In genomic region chr6:18478610-18479009, GRCh38 we compare ENCODE assay signal across 19 cellular contexts.
DNase-seq lines count a peak whose midpoint lies in the region; ATAC-seq, FAIRE-seq and TF ChIP-seq lines count a peak whose summit lies in the region.
"Had no signal": no experiment of that assay in that cellular context is flagged by ENCODE, and none has a peak within 500 bp of the region (broad histone marks: within the 10 kb centered on the region; RNA-seq: fewer than 3 reads in every experiment).

No MANE protein-coding gene starts in this region.

- no CpG with 5 or more reads among the region's 1 CpG for WGBS in IMR-90 (ENCODE audit: extremely low coverage in 2 of 2, insufficient read length in 1 of 2), 2 experiments
- 47% methylated on average over 1 of the region's 1 CpG for WGBS in pancreas, 2 donors

- no TSS peak for BruUV-seq in IMR-90 (replicated peaks; lab: Mats Ljungman, UMichigan)

- peaks cover 3% of the 10 kb centered on the region; the same call in 1 of the 2 replicates for H3K9me1 ChIP-seq in IMR-90 (ENCODE audit: insufficient read depth, low read length)

- ATAC-seq in IMR-90 (ENCODE audit: low read depth) (no peak), pancreas (no peak)
- no peak for ATAC-seq in activated CD4-positive, CD25-positive, alpha-beta regulatory T cell treated with anti-CD3 and anti-CD28 coated beads, Interleukin-2, amount 50 U/mL, for 24 hours
- ATAC-seq: HCT116 had no signal

- H3K27me3 Mint-ChIP-seq in dendritic cell treated with granulocyte-macrophage colony-stimulating factor and Interleukin-4, amounts not matched to agents 40 ng/mL and 50 ng/mL, for 4 days, result no peaks in the 10 kb centered on the region
- H3K27me3 Mint-ChIP-seq: IgD-negative memory B cell had no signal

- H4K8ac ChIP-seq in IMR-90 (ENCODE audit: low read depth in 2 of 2, low read length in 2 of 2), result no peak overlapping the region

- peaks cover 64% of the 10 kb centered on the region for H3K4me1 Mint-ChIP-seq in dendritic cell treated with granulocyte-macrophage colony-stimulating factor and Interleukin-4, amounts not matched to agents 40 ng/mL and 50 ng/mL, for 4 days (ENCODE audit: low read depth)
- H3K4me1 Mint-ChIP-seq: CD4-positive, alpha-beta memory T cell had no signal

- FAIRE-seq in G401.6 (lab: Jason Lieb, UNC) (peak; percentile 6), pancreas (lab: Jason Lieb, UNC) (peak; percentile 54), D721Med (lab: Jason Lieb, UNC) (no peak)
- FAIRE-seq: GM12892, GM18507, HTR-8/SVneo had no signal

- no peak overlapping the region for H3K4me2 ChIP-seq in IMR-90 (ENCODE audit: low read depth, low read length)
- H3K4me2 ChIP-seq: BLaER1 had no signal

- in situ Hi-C loops in IMR-90 (cut with MboI; ENCODE audit: low sequenced_read_pairs), result no loop called here

- DNase-seq in IMR-90, result no peak
- DNase-seq in pancreas, result no peak
- DNase-seq in D721Med (ENCODE audit: insufficient read length, low spot score), result no peak
- no peak for DNase-seq in DMS 273 (lab: John Stamatoyannopoulos, UW; ENCODE audit: unreplicated experiment)
- DNase-seq: 8988T; Calu3; CD4-positive, alpha-beta memory T cell; GDM1; GOT3; H7 had no signal

- CTCF ChIA-PET in IMR-90 (lab: Yijun Ruan, JAX), result interaction anchor here (0.5 kb wide), 1 partner anchor 100 kb away, joined by 3 read pairs; no protein-coding TSS in a partner anchor

- H3K14ac ChIP-seq in IMR-90 (replicated peaks; ENCODE audit: low read depth, low read length), result no peak overlapping the region

- H2AK9ac ChIP-seq in IMR-90 (replicated peaks; ENCODE audit: low read depth, low read length, poor library complexity), result no peak overlapping the region

- no peak overlapping the region for H3K56ac ChIP-seq in IMR-90 (ENCODE audit: extremely low read depth, insufficient read depth, low read length)

- no peak for TF ChIP-seq RAD21 in IMR-90 (IDR thresholded peaks at IDR 0.05; ENCODE audit: low read length)

- TF ChIP-seq POLR2A in IMR-90 (IDR thresholded peaks at IDR 0.05; ENCODE audit: low read depth, low read length), result no peak

- H4K5ac ChIP-seq in IMR-90 (ENCODE audit: low read depth, low read length), result no peak overlapping the region

- no peak overlapping the region for H2AFZ ChIP-seq in IMR-90 (replicated peaks; ENCODE audit: low read length, poor library complexity)

- H3K4me1 ChIP-seq in IMR-90 (ENCODE audit: control insufficient read depth, insufficient read depth, low read length), result no peaks in the 10 kb centered on the region
- H3K4me1 ChIP-seq in pancreas, result no peaks in the 10 kb centered on the region

- no peak overlapping the region for H3K4me3 Mint-ChIP-seq in dendritic cell treated with granulocyte-macrophage colony-stimulating factor and Interleukin-4, amounts not matched to agents 40 ng/mL and 50 ng/mL, for 4 days
- H3K4me3 Mint-ChIP-seq: CD4-positive, alpha-beta memory T cell had no signal

- dilution Hi-C loops in IMR-90 (cut with HindIII; ENCODE audit: low sequenced_read_pairs, unreplicated experiment), result no loop called here

- no peaks in the 10 kb centered on the region for H4K20me1 ChIP-seq in IMR-90 (ENCODE audit: insufficient read depth, low read length)
- H4K20me1 ChIP-seq: BLaER1 had no signal

- H3K27me3 ChIP-seq in IMR-90 (ENCODE audit: control insufficient read depth, insufficient read depth, low read length) (peaks cover 4% of the 10 kb centered on the region), pancreas (no peaks in the 10 kb centered on the region)
- H3K27me3 ChIP-seq: BLaER1 had no signal

- no peak overlapping the region for H2AK5ac ChIP-seq in IMR-90 (ENCODE audit: low read depth, low read length)

- no peak overlapping the region for H2BK20ac ChIP-seq in IMR-90 (ENCODE audit: low read depth, low read length)

- no peaks in the 10 kb centered on the region for H3K79me1 ChIP-seq in IMR-90 (ENCODE audit: low read depth in 1 of 2, low read length in 2 of 2)

- H3K36me3 Mint-ChIP-seq in dendritic cell treated with granulocyte-macrophage colony-stimulating factor and Interleukin-4, amounts not matched to agents 40 ng/mL and 50 ng/mL, for 4 days (ENCODE audit: low read depth), result no peaks in the 10 kb centered on the region
- H3K36me3 Mint-ChIP-seq: CD4-positive, alpha-beta memory T cell had no signal

- H3K27ac Mint-ChIP-seq in dendritic cell treated with granulocyte-macrophage colony-stimulating factor and Interleukin-4, amounts not matched to agents 40 ng/mL and 50 ng/mL, for 4 days, result peak overlapping the region; percentile 78
- H3K27ac Mint-ChIP-seq: CD4-positive, alpha-beta memory T cell; IgD-negative memory B cell had no signal

- H3K36me3 ChIP-seq in IMR-90 (ENCODE audit: control insufficient read depth, insufficient read depth, low read length) (no peaks in the 10 kb centered on the region), pancreas (no peaks in the 10 kb centered on the region)
- H3K36me3 ChIP-seq: BLaER1 had no signal

- no peak overlapping the region for H2BK15ac ChIP-seq in IMR-90 (ENCODE audit: low read depth, low read length)

- TF ChIP-seq CTCF in IMR-90 (conservative IDR thresholded peaks at IDR 0.05; ENCODE audit: low read depth, low read length), result no peak
- no peak for TF ChIP-seq CTCF in pancreas (IDR thresholded peaks at IDR 0.05)
- TF ChIP-seq CTCF in D721Med (IDR thresholded peaks at IDR 0.05; ENCODE audit: insufficient read depth, missing control alignments), result no peak

- H3K23ac ChIP-seq in IMR-90 (ENCODE audit: low read depth, low read length), result no peak overlapping the region

- H3K27ac ChIP-seq in IMR-90 (ENCODE audit: insufficient read depth, low read length), result no peak overlapping the region
- H3K27ac ChIP-seq in pancreas, result no peak overlapping the region
- H3K27ac ChIP-seq: BLaER1 had no signal

- H3K9ac ChIP-seq in IMR-90 (ENCODE audit: low read depth, low read length), result no peak overlapping the region
- H3K9ac ChIP-seq: BLaER1 had no signal

- no peak overlapping the region for H3K18ac ChIP-seq in IMR-90 (ENCODE audit: low read depth, low read length)

- H3K9me3 Mint-ChIP-seq in dendritic cell treated with granulocyte-macrophage colony-stimulating factor and Interleukin-4, amounts not matched to agents 40 ng/mL and 50 ng/mL, for 4 days, result peaks cover 13% of the 10 kb centered on the region
- H3K9me3 Mint-ChIP-seq: CD4-positive, alpha-beta memory T cell had no signal

- intact Hi-C loops in IMR-90 (cut with micrococcal nuclease), result no loop called here
- intact Hi-C loops in dendritic cell treated with granulocyte-macrophage colony-stimulating factor and Interleukin-4, amounts not matched to agents 40 ng/mL and 50 ng/mL, for 4 days (cut with micrococcal nuclease), result no loop called here
- intact Hi-C loops in pancreas (cut with DNase I), result no loop called here

- H3K4ac ChIP-seq in IMR-90 (ENCODE audit: low read depth, low read length), result no peak overlapping the region

- H3K9me3 ChIP-seq in IMR-90 (ENCODE audit: control insufficient read depth, insufficient read depth, low read length) (no peaks in the 10 kb centered on the region), pancreas (no peaks in the 10 kb centered on the region)
- H3K9me3 ChIP-seq: BLaER1 had no signal

- H2BK120ac ChIP-seq in IMR-90 (ENCODE audit: low read depth, low read length), result no peak overlapping the region

- H3K4me3 ChIP-seq in IMR-90 (ENCODE audit: insufficient read depth, low read depth, low read length) (no peak overlapping the region), pancreas (no peak overlapping the region)
- H3K4me3 ChIP-seq: BLaER1 had no signal

- no peak overlapping the region for H4K91ac ChIP-seq in IMR-90 (ENCODE audit: insufficient read depth, low read depth, low read length)

- no peak overlapping the region for H2BK5ac ChIP-seq in IMR-90 (ENCODE audit: low read depth, low read length, poor library complexity, severe bottlenecking)

- POLR2A ChIA-PET in IMR-90 (lab: Charles Lee; ENCODE audit: unreplicated experiment), result no interaction called here

TF ChIP-seq in IMR-90, 13 proteins besides CTCF, POLR2A, EP300 and RAD21:
- TF ChIP-seq CEBPB (IDR thresholded peaks at IDR 0.05; ENCODE audit: low read depth, low read length) (0 out of 2 replicates have a peak, but pooled peaks have one; percentile 32), RFX5 (IDR thresholded peaks at IDR 0.05; ENCODE audit: low read depth, low read length) (no peak), MXI1 (IDR thresholded peaks at IDR 0.05; ENCODE audit: borderline replicate concordance, low read depth, low read length) (no peak), NFE2L2 (IDR thresholded peaks at IDR 0.05; ENCODE audit: low read depth, low read length) (no peak)
